Comparison of ENCODE assay signal across 8 cellular contexts in genomic region chr11:118607401-118608267, GRCh38. TPM values are rescaled to one million over a fixed set of nuclear protein-coding genes. Genes with fewer than 3 reads are reported as not detected.
A peak's percentile ranks its signal among the peaks of the same experiment; 100 is the strongest.
DNase-seq lines count a peak whose midpoint lies in the region; ATAC-seq, FAIRE-seq and TF ChIP-seq lines count a peak whose summit lies in the region.

TSS of gene PHLDB1 (plus strand) at chr11:118607615. CDS start at chr11:118613837, 6,222 bp downstream.

- TF ChIP-seq EP300 in ovary (IDR thresholded peaks at IDR 0.05): no peak

- intact Hi-C loops in heart right ventricle (cut with DNase I): loop anchor here in 4 of 10 donors (1.0 to 5.0 kb wide), 4 partner anchors 35 to 185 kb away; partner anchors contain the start of genes ARCN1 (in 2 of the 4) and DDX6 (in 1 of the 4)
- intact Hi-C loops in ovary (cut with DNase I): loop anchor here in 1 of 4 donors (2.0 kb wide), 1 partner anchor 39 kb away; no protein-coding TSS in a partner anchor
- intact Hi-C loops in aorta (cut with DNase I): loop anchor here (1.0 to 5.0 kb wide), 3 partner anchors 12 to 50 kb away; partner anchors contain the start of gene ARCN1 (in 2 of the 2)

- H3K4me3 ChIP-seq in heart right ventricle (peak within 1 kb of the TSS; percentile 65 to 97 (median 92)), ovary (peak within 1 kb of the TSS; percentile 76), aorta (ENCODE audit: low read length in 2 of 2) (peak within 1 kb of the TSS; percentile 73 to 76)

- H3K27me3 ChIP-seq in heart right ventricle (peaks cover 0 to 55% (median 0%) of the 10 kb centered on the region in 7 donors), ovary (no peaks in the 10 kb centered on the region), aorta (ENCODE audit: control insufficient read depth in 1 of 2, insufficient read depth in 2 of 2, low read length in 1 of 2) (no peaks in the 10 kb centered on the region)

- H3K4me1 ChIP-seq in heart right ventricle: peaks cover 10 to 83% (median 43%) of the 10 kb centered on the region in 9 donors
- H3K4me1 ChIP-seq in ovary (ENCODE audit: insufficient read depth): peaks cover 16% of the 10 kb centered on the region
- peaks cover 0 to 2% of the 10 kb centered on the region in 2 donors for H3K4me1 ChIP-seq in aorta (ENCODE audit: control insufficient read depth in 1 of 2, insufficient read depth in 2 of 2, low read length in 2 of 2)

- H3K27ac ChIP-seq in C4-2B (peak within 1 kb of the TSS; percentile 2; the same call in 1 of the 2 replicates), angular gyrus (ENCODE audit: low read depth, low read length) (peak within 1 kb of the TSS; percentile 97), heart right ventricle (peak within 1 kb of the TSS; percentile 94 to 99 (median 97)), ovary (peak within 1 kb of the TSS; percentile 97 to 98), aorta (ENCODE audit: low read depth in 1 of 2, low read length in 2 of 2) (peak within 1 kb of the TSS; percentile 48 to 92)

- peaks cover 0 to 10% (median 0%) of the 10 kb centered on the region in 9 donors for H3K36me3 ChIP-seq in heart right ventricle
- no peaks in the 10 kb centered on the region for H3K36me3 ChIP-seq in ovary
- no peaks in the 10 kb centered on the region for H3K36me3 ChIP-seq in aorta (ENCODE audit: control insufficient read depth in 1 of 2, insufficient read depth in 2 of 2, low read length in 1 of 2)

- DNase-seq in HTR-8/SVneo (ENCODE audit: insufficient read length, low spot score) (peak; percentile 74), SW480 (ENCODE audit: low spot score) (peak; percentile 79), heart right ventricle (peak; percentile 76 to 79), ovary (peak; percentile 79 to 87 (median 81)), aorta (peak; percentile 75 to 92)

- FAIRE-seq in HTR-8/SVneo (lab: Jason Lieb, UNC): peak; percentile 28

- ATAC-seq in heart right ventricle (peak; percentile 23 to 63 (median 51)), aorta (ENCODE audit: low FRiP score) (peak; percentile 57), GM18519 (IDR thresholded peaks at IDR 0.05; ENCODE audit: low FRiP score, unreplicated experiment) (no peak)

- TF ChIP-seq POLR2A in ovary (IDR thresholded peaks at IDR 0.05): peak; percentile 71

- WGBS in heart right ventricle, 2 donors: 0% methylated on average over 60 to 62 of the region's 62 CpGs
- WGBS in ovary, 3 donors: 1 to 2% (median 1%) methylated on average over 58 to 62 of the region's 62 CpGs
- 1% methylated on average over 51 to 62 of the region's 62 CpGs for WGBS in aorta, 2 donors

- TF ChIP-seq CTCF in C4-2B (conservative IDR thresholded peaks at IDR 0.05): peak; percentile 69
- peak; percentile 11 to 72 (median 58) for TF ChIP-seq CTCF in heart right ventricle (IDR thresholded peaks at IDR 0.05)
- peak; percentile 34 to 52 (median 42) for TF ChIP-seq CTCF in ovary (IDR thresholded peaks at IDR 0.05)

- H3K9me3 ChIP-seq in heart right ventricle: no peaks in the 10 kb centered on the region
- H3K9me3 ChIP-seq in ovary: no peaks in the 10 kb centered on the region
- H3K9me3 ChIP-seq in aorta (ENCODE audit: control insufficient read depth, low read length): no peaks in the 10 kb centered on the region

RNA-seq across cellular contexts. Expression of gene PHLDB1, which starts in this region (rescaled TPM):
- total RNA-seq in heart right ventricle: 100 to 1,000 TPM in 9 of 10 donors, 10 to 100 TPM in 1; 81.9 to 125 (median 114) TPM
- 100 to 1,000 TPM in 1 of 2 donors, 10 to 100 TPM in 1; 74.9 to 259 TPM for polyA plus RNA-seq in heart right ventricle
- 100 to 1,000 TPM in 5 of 7 donors, 10 to 100 TPM in 2; 69.4 to 265 (median 139) TPM for total RNA-seq in ovary
- polyA plus RNA-seq in ovary: 10 to 100 TPM; 46.2 to 73.7 TPM
- total RNA-seq in aorta: 100 to 1,000 TPM; 260 to 274 TPM
- polyA plus RNA-seq in aorta: 100 to 1,000 TPM in 1 of 2 donors, 10 to 100 TPM in 1; 38.3 to 290 TPM

Comparison
In these comparisons a context has a peak if more than half of its experiments do, and no peak if none do; other contexts are left out.
1. H3K27ac ChIP-seq: peak in every context shown above with its lines; median percentile 98 in ovary; 97 in angular gyrus; 97 in heart right ventricle; 70 in aorta; 2 in C4-2B.